Comparison of ENCODE assay signal across 1 cellular context in the genomic region with DNA sequence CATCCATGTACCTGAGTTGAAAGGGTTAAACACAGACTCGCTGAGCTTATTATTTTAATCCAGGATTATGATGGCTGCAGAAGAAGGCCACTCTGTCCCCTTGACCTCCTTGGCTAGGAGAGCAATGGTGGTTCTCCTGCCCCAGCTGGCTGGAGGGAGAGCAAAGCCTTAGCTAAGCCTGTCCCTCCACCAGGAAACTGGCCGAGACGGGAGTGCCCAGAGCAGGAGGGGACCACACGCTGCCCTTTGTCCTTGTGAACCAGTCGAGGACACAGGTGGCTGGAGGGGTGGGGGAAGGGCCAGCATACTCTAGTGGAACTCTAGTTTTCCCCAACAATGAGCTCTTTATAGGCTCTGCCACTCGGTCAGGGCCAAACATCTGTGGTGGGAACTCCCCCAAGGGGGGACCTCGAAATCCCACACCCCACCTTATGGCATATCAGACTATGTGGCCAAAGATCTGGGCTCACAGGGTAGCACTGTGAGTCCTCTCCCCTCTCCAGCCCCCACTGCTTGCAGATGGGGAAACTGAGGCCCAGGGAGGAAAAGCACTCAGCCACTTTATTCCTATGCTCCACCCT.
TF ChIP-seq lines count a peak whose summit lies in the region.

No MANE protein-coding gene starts in this region.

TF ChIP-seq in HepG2, 621 proteins besides CTCF, POLR2A, EP300 and RAD21 (continued from another document and continues in another):
- TF ChIP-seq, protein P1, sequence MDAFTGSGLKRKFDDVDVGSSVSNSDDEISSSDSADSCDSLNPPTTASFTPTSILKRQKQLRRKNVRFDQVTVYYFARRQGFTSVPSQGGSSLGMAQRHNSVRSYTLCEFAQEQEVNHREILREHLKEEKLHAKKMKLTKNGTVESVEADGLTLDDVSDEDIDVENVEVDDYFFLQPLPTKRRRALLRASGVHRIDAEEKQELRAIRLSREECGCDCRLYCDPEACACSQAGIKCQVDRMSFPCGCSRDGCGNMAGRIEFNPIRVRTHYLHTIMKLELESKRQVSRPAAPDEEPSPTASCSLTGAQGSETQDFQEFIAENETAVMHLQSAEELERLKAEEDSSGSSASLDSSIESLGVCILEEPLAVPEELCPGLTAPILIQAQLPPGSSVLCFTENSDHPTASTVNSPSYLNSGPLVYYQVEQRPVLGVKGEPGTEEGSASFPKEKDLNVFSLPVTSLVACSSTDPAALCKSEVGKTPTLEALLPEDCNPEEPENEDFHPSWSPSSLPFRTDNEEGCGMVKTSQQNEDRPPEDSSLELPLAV (CRISPR knock-in tag; conservative IDR thresholded peaks at IDR 0.05; ENCODE audit: low read depth), result no peak
- TF ChIP-seq ZNF703 (CRISPR knock-in tag; IDR thresholded peaks at IDR 0.05; ENCODE audit: borderline replicate concordance), result peak; percentile 25; the same call in 1 of the 2 replicates
- TF ChIP-seq ARNT (IDR thresholded peaks at IDR 0.05), result no peak
- TF ChIP-seq NFRKB (IDR thresholded peaks at IDR 0.05), result no peak
- no peak for TF ChIP-seq KMT2B (CRISPR knock-in tag; IDR thresholded peaks at IDR 0.05)
- TF ChIP-seq TARDBP (CRISPR knock-in tag; IDR thresholded peaks at IDR 0.05), result no peak
- TF ChIP-seq, protein P2, sequence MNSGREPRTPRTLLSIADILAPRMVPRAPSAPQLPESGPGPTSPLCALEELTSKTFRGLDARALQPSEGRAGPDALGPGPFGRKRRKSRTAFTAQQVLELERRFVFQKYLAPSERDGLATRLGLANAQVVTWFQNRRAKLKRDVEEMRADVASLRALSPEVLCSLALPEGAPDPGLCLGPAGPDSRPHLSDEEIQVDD (CRISPR knock-in tag; IDR thresholded peaks at IDR 0.05; ENCODE audit: borderline replicate concordance), result no peak
- TF ChIP-seq ZNF460 (CRISPR knock-in tag; IDR thresholded peaks at IDR 0.05; ENCODE audit: borderline replicate concordance), result no peak
- no peak for TF ChIP-seq AGO1 (IDR thresholded peaks at IDR 0.05; ENCODE audit: low read depth, low read length, poor library complexity, severe bottlenecking)
- TF ChIP-seq, protein P3, sequence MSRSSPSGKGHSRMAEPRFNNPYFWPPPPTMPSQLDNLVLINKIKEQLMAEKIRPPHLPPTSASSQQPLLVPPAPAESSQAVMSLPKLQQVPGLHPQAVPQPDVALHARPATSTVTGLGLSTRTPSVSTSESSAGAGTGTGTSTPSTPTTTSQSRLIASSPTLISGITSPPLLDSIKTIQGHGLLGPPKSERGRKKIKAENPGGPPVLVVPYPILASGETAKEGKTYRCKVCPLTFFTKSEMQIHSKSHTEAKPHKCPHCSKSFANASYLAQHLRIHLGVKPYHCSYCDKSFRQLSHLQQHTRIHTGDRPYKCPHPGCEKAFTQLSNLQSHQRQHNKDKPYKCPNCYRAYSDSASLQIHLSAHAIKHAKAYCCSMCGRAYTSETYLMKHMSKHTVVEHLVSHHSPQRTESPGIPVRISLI (CRISPR knock-in tag; IDR thresholded peaks at IDR 0.05; ENCODE audit: borderline replicate concordance), result peak; percentile 16; the same call in 1 of the 2 replicates
- TF ChIP-seq, protein P4, sequence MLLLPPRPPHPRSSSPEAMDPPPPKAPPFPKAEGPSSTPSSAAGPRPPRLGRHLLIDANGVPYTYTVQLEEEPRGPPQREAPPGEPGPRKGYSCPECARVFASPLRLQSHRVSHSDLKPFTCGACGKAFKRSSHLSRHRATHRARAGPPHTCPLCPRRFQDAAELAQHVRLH (CRISPR knock-in tag; IDR thresholded peaks at IDR 0.05; ENCODE audit: borderline replicate concordance, low read depth), result peak; percentile 27; the same call in 1 of the 2 replicates
- 0 out of 2 replicates have a peak, but pooled peaks have one; percentile 47 for TF ChIP-seq ZNF547 (CRISPR knock-in tag; IDR thresholded peaks at IDR 0.05)
- TF ChIP-seq CBX5 (CRISPR knock-in tag; IDR thresholded peaks at IDR 0.05; ENCODE audit: borderline replicate concordance), result peak; percentile 54; the same call in 1 of the 2 replicates
- no peak for TF ChIP-seq RFX5 (IDR thresholded peaks at IDR 0.05; ENCODE audit: low read depth, low read length)
- peak; percentile 92 for TF ChIP-seq RARA (CRISPR knock-in tag; IDR thresholded peaks at IDR 0.05)
- no peak for TF ChIP-seq POLR2G (IDR thresholded peaks at IDR 0.05; ENCODE audit: low read depth, low read length)
- no peak for TF ChIP-seq ZNF713 (CRISPR knock-in tag; IDR thresholded peaks at IDR 0.05)
- TF ChIP-seq, protein P5, sequence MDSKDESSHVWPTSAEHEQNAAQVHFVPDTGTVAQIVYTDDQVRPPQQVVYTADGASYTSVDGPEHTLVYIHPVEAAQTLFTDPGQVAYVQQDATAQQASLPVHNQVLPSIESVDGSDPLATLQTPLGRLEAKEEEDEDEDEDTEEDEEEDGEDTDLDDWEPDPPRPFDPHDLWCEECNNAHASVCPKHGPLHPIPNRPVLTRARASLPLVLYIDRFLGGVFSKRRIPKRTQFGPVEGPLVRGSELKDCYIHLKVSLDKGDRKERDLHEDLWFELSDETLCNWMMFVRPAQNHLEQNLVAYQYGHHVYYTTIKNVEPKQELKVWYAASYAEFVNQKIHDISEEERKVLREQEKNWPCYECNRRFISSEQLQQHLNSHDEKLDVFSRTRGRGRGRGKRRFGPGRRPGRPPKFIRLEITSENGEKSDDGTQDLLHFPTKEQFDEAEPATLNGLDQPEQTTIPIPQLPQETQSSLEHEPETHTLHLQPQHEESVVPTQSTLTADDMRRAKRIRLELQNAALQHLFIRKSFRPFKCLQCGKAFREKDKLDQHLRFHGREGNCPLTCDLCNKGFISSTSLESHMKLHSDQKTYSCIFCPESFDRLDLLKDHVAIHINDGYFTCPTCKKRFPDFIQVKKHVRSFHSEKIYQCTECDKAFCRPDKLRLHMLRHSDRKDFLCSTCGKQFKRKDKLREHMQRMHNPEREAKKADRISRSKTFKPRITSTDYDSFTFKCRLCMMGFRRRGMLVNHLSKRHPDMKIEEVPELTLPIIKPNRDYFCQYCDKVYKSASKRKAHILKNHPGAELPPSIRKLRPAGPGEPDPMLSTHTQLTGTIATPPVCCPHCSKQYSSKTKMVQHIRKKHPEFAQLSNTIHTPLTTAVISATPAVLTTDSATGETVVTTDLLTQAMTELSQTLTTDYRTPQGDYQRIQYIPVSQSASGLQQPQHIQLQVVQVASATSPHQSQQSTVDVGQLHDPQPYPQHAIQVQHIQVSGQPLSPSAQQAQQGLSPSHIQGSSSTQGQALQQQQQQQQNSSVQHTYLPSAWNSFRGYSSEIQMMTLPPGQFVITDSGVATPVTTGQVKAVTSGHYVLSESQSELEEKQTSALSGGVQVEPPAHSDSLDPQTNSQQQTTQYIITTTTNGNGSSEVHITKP (CRISPR knock-in tag; IDR thresholded peaks at IDR 0.05; ENCODE audit: low read depth), result peak; percentile 60
- TF ChIP-seq, protein P6, sequence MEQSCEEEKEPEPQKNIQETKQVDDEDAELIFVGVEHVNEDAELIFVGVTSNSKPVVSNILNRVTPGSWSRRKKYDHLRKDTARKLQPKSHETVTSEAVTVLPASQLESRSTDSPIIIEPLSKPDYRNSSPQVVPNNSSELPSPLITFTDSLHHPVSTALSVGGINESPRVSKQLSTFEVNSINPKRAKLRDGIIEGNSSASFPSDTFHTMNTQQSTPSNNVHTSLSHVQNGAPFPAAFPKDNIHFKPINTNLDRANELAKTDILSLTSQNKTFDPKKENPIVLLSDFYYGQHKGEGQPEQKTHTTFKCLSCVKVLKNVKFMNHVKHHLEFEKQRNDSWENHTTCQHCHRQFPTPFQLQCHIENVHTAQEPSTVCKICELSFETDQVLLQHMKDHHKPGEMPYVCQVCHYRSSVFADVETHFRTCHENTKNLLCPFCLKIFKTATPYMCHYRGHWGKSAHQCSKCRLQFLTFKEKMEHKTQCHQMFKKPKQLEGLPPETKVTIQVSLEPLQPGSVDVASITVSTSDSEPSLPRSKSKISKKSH (CRISPR knock-in tag; IDR thresholded peaks at IDR 0.05; ENCODE audit: borderline replicate concordance), result no peak
- peak; percentile 55 for TF ChIP-seq XRCC5 (optimal IDR thresholded peaks at IDR 0.05; ENCODE audit: low read length)
- TF ChIP-seq CBX1 (IDR thresholded peaks at IDR 0.05; ENCODE audit: low read depth), result no peak
- no peak for TF ChIP-seq RFXANK (CRISPR knock-in tag; IDR thresholded peaks at IDR 0.05)
- TF ChIP-seq, protein P7, sequence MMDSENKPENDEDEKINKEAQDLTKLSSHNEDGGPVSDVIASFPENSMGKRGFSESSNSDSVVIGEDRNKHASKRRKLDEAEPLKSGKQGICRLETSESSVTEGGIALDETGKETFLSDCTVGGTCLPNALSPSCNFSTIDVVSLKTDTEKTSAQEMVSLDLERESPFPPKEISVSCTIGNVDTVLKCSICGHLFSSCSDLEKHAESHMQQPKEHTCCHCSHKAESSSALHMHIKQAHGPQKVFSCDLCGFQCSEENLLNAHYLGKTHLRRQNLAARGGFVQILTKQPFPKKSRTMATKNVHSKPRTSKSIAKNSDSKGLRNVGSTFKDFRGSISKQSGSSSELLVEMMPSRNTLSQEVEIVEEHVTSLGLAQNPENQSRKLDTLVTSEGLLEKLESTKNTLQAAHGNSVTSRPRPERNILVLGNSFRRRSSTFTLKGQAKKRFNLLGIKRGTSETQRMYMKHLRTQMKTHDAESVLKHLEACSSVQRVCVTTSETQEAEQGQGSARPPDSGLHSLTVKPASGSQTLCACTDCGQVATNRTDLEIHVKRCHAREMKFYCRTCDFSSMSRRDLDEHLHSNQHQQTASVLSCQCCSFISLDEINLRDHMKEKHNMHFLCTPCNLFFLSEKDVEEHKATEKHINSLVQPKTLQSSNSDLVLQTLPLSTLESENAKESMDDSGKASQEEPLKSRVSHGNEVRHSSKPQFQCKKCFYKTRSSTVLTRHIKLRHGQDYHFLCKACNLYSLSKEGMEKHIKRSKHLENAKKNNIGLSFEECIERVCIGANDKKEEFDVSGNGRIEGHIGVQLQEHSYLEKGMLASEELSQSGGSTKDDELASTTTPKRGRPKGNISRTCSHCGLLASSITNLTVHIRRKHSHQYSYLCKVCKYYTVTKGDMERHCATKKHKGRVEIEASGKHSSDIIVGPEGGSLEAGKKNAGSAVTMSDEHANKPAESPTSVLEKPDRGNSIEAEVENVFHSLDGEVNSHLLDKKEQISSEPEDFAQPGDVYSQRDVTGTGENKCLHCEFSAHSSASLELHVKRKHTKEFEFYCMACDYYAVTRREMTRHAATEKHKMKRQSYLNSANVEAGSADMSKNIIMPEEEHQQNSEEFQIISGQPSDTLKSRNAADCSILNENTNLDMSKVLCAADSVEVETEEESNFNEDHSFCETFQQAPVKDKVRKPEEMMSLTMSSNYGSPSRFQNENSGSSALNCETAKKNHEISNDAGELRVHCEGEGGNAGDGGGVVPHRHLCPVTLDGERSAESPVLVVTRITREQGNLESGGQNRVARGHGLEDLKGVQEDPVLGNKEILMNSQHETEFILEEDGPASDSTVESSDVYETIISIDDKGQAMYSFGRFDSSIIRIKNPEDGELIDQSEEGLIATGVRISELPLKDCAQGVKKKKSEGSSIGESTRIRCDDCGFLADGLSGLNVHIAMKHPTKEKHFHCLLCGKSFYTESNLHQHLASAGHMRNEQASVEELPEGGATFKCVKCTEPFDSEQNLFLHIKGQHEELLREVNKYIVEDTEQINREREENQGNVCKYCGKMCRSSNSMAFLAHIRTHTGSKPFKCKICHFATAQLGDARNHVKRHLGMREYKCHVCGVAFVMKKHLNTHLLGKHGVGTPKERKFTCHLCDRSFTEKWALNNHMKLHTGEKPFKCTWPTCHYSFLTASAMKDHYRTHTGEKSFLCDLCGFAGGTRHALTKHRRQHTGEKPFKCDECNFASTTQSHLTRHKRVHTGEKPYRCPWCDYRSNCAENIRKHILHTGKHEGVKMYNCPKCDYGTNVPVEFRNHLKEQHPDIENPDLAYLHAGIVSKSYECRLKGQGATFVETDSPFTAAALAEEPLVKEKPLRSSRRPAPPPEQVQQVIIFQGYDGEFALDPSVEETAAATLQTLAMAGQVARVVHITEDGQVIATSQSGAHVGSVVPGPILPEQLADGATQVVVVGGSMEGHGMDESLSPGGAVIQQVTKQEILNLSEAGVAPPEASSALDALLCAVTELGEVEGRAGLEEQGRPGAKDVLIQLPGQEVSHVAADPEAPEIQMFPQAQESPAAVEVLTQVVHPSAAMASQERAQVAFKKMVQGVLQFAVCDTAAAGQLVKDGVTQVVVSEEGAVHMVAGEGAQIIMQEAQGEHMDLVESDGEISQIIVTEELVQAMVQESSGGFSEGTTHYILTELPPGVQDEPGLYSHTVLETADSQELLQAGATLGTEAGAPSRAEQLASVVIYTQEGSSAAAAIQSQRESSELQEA (CRISPR knock-in tag; IDR thresholded peaks at IDR 0.05; ENCODE audit: not compliant biosample characterization), result no peak
- 0 out of 2 replicates have a peak, but pooled peaks have one; percentile 23 for TF ChIP-seq ZNF3 (CRISPR knock-in tag; IDR thresholded peaks at IDR 0.05)
- TF ChIP-seq ZNF615 (CRISPR knock-in tag; IDR thresholded peaks at IDR 0.05; ENCODE audit: borderline replicate concordance), result no peak
- no peak for TF ChIP-seq ZNF550 (CRISPR knock-in tag; IDR thresholded peaks at IDR 0.05; ENCODE audit: borderline replicate concordance)
- TF ChIP-seq ATF1 (CRISPR knock-in tag; IDR thresholded peaks at IDR 0.05), result no peak
- TF ChIP-seq ZNF780A (CRISPR knock-in tag; IDR thresholded peaks at IDR 0.05), result no peak
- TF ChIP-seq NFATC3 (CRISPR knock-in tag; IDR thresholded peaks at IDR 0.05), result no peak
- TF ChIP-seq, protein P8, sequence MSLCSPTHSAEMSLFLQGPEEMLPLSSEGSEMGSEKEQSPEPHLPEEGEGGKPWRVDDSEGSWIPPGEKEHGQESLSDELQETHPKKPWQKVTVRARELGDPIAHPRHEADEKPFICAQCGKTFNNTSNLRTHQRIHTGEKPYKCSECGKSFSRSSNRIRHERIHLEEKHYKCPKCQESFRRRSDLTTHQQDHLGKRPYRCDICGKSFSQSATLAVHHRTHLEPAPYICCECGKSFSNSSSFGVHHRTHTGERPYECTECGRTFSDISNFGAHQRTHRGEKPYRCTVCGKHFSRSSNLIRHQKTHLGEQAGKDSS (CRISPR knock-in tag; IDR thresholded peaks at IDR 0.05; ENCODE audit: borderline replicate concordance, low read depth), result no peak; the same call in 1 of the 2 replicates
- peak; percentile 73; the same call in 1 of the 2 replicates for TF ChIP-seq NR2C2 (CRISPR knock-in tag; IDR thresholded peaks at IDR 0.05; ENCODE audit: borderline replicate concordance)
- TF ChIP-seq, protein P9, sequence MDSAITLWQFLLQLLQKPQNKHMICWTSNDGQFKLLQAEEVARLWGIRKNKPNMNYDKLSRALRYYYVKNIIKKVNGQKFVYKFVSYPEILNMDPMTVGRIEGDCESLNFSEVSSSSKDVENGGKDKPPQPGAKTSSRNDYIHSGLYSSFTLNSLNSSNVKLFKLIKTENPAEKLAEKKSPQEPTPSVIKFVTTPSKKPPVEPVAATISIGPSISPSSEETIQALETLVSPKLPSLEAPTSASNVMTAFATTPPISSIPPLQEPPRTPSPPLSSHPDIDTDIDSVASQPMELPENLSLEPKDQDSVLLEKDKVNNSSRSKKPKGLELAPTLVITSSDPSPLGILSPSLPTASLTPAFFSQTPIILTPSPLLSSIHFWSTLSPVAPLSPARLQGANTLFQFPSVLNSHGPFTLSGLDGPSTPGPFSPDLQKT (CRISPR knock-in tag; IDR thresholded peaks at IDR 0.05; ENCODE audit: borderline replicate concordance), result no peak
- no peak for TF ChIP-seq YEATS2 (CRISPR knock-in tag; IDR thresholded peaks at IDR 0.05; ENCODE audit: borderline replicate concordance)
- TF ChIP-seq ZNF496 (CRISPR knock-in tag; IDR thresholded peaks at IDR 0.05; ENCODE audit: insufficient replicate concordance), result no peak
- no peak for TF ChIP-seq BRD4 (CRISPR knock-in tag; IDR thresholded peaks at IDR 0.05)
- TF ChIP-seq PAWR (CRISPR knock-in tag; IDR thresholded peaks at IDR 0.05; ENCODE audit: borderline replicate concordance), result no peak
- TF ChIP-seq KDM1A (CRISPR knock-in tag; IDR thresholded peaks at IDR 0.05), result no peak
